In genomic region chr12:128587918-128588317, GRCh38 we compare ENCODE assay signal across 34 cellular contexts.
"Had no signal": no experiment of that assay in that cellular context is flagged by ENCODE, and none has a peak within 500 bp of the region (broad histone marks: within the 10 kb centered on the region; RNA-seq: fewer than 3 reads in every experiment).

No MANE protein-coding gene starts in this region.

- H3K27ac ChIP-seq: KMS-11 had no signal

- H3K4me3 ChIP-seq: MG63 had no signal

- H3K27me3 ChIP-seq: MG63 had no signal

- H3K36me3 ChIP-seq: MG63 had no signal

- H3K4me2 ChIP-seq: KMS-11 had no signal

- H3K9ac ChIP-seq: KMS-11 had no signal

- DNase-seq: Karpas-422, Kasumi-1, KG1, MG63, MM.1S, MV-4-11, NCI-H1048, NCI-H1092, NCI-H1092 treated with DMSO at 0.1 percent for 48 hours, NCI-H1105, NCI-H1105 treated with DMSO at 0.1 percent for 48 hours, NCI-H1417, NCI-H1417 treated with DMSO at 0.1 percent for 48 hours, NCI-H1436, NCI-H1436 treated with DMSO at 0.1 percent for 48 hours, NCI-H146, NCI-H1694, NCI-H1694 treated with DMSO at 0.1 percent for 48 hours, NCI-H187 treated with DMSO at 0.1 percent for 48 hours, NCI-H1930, NCI-H2029, NCI-H2029 treated with DMSO at 0.1 percent for 48 hours, NCI-H2081, NCI-H2081 treated with DMSO at 0.1 percent for 48 hours, NCI-H2107, NCI-H2171, NCI-H2171 treated with DMSO at 0.1 percent for 48 hours, NCI-H2227 treated with DMSO at 0.1 percent for 48 hours, NCI-H226, NCI-H345, NCI-H446, NCI-H446 treated with DMSO at 0.1 percent for 48 hours, NCI-H510A had no signal

- H3K9me3 ChIP-seq: MG63 had no signal
